In genomic region chr17:59829217-59830006, GRCh38 we compare ENCODE assay signal across 1 cellular context.
TF ChIP-seq lines count a peak whose summit lies in the region.

No MANE protein-coding gene starts in this region.

TF ChIP-seq in HepG2, 621 proteins besides CTCF, POLR2A, EP300 and RAD21 (continued from another document and continues in another):
- TF ChIP-seq, protein P1, sequence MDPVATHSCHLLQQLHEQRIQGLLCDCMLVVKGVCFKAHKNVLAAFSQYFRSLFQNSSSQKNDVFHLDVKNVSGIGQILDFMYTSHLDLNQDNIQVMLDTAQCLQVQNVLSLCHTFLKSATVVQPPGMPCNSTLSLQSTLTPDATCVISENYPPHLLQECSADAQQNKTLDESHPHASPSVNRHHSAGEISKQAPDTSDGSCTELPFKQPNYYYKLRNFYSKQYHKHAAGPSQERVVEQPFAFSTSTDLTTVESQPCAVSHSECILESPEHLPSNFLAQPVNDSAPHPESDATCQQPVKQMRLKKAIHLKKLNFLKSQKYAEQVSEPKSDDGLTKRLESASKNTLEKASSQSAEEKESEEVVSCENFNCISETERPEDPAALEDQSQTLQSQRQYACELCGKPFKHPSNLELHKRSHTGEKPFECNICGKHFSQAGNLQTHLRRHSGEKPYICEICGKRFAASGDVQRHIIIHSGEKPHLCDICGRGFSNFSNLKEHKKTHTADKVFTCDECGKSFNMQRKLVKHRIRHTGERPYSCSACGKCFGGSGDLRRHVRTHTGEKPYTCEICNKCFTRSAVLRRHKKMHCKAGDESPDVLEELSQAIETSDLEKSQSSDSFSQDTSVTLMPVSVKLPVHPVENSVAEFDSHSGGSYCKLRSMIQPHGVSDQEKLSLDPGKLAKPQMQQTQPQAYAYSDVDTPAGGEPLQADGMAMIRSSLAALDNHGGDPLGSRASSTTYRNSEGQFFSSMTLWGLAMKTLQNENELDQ (CRISPR knock-in tag; IDR thresholded peaks at IDR 0.05; ENCODE audit: borderline replicate concordance), result no peak
- TF ChIP-seq ZNF562 (CRISPR knock-in tag; IDR thresholded peaks at IDR 0.05; ENCODE audit: borderline replicate concordance) (no peak), ZNF350 (CRISPR knock-in tag; IDR thresholded peaks at IDR 0.05; ENCODE audit: borderline replicate concordance, low read depth) (no peak), ZNF12 (CRISPR knock-in tag; IDR thresholded peaks at IDR 0.05) (peak; percentile 47; the same call in 1 of the 2 replicates), ARID2 (CRISPR knock-in tag; IDR thresholded peaks at IDR 0.05; ENCODE audit: borderline replicate concordance) (no peak), PRDM15 (CRISPR knock-in tag; IDR thresholded peaks at IDR 0.05) (no peak), ZNF496 (CRISPR knock-in tag; IDR thresholded peaks at IDR 0.05; ENCODE audit: insufficient replicate concordance) (no peak), ZNF44 (CRISPR knock-in tag; IDR thresholded peaks at IDR 0.05) (no peak), HOXA5 (CRISPR knock-in tag; IDR thresholded peaks at IDR 0.05) (no peak), HNRNPH1 (optimal IDR thresholded peaks at IDR 0.05; ENCODE audit: low read depth, low read length) (no peak), ZFP90 (CRISPR knock-in tag; IDR thresholded peaks at IDR 0.05; ENCODE audit: borderline replicate concordance) (no peak), ZBTB43 (CRISPR knock-in tag; conservative IDR thresholded peaks at IDR 0.05) (no peak), PHF8 (CRISPR knock-in tag; IDR thresholded peaks at IDR 0.05) (no peak), GPN1 (CRISPR knock-in tag; IDR thresholded peaks at IDR 0.05; ENCODE audit: borderline replicate concordance) (no peak), WIZ (CRISPR knock-in tag; IDR thresholded peaks at IDR 0.05) (no peak), ZNF83 (CRISPR knock-in tag; IDR thresholded peaks at IDR 0.05; ENCODE audit: borderline replicate concordance) (no peak), ZNF333 (CRISPR knock-in tag; IDR thresholded peaks at IDR 0.05; ENCODE audit: borderline replicate concordance) (no peak), MBD4 (IDR thresholded peaks at IDR 0.05; ENCODE audit: borderline replicate concordance, low read length) (no peak), ZBTB20 (CRISPR knock-in tag; IDR thresholded peaks at IDR 0.05; ENCODE audit: borderline replicate concordance, low read depth) (no peak), RBFOX2 (IDR thresholded peaks at IDR 0.05; ENCODE audit: low read depth, low read length) (peak; percentile 55; the same call in 1 of the 2 replicates), ZNF530 (CRISPR knock-in tag; IDR thresholded peaks at IDR 0.05; ENCODE audit: low read depth) (no peak), SNAI1 (CRISPR knock-in tag; IDR thresholded peaks at IDR 0.05; ENCODE audit: borderline replicate concordance) (no peak), ZNF274 (CRISPR knock-in tag; IDR thresholded peaks at IDR 0.05) (no peak), HNF4A (CRISPR knock-in tag; IDR thresholded peaks at IDR 0.05) (peak; percentile 58), SKI (IDR thresholded peaks at IDR 0.05; ENCODE audit: partially characterized antibody) (no peak), ZNF33A (CRISPR knock-in tag; IDR thresholded peaks at IDR 0.05; ENCODE audit: borderline replicate concordance) (no peak), TBL1XR1 (IDR thresholded peaks at IDR 0.05; ENCODE audit: borderline replicate concordance, low read length, partially characterized antibody) (no peak), FUBP1 (CRISPR knock-in tag; IDR thresholded peaks at IDR 0.05; ENCODE audit: borderline replicate concordance) (no peak), ONECUT2 (CRISPR knock-in tag; IDR thresholded peaks at IDR 0.05) (no peak), DR1 (CRISPR knock-in tag; IDR thresholded peaks at IDR 0.05) (no peak), PHF20 (CRISPR knock-in tag; IDR thresholded peaks at IDR 0.05) (no peak), ZNF614 (CRISPR knock-in tag; IDR thresholded peaks at IDR 0.05; ENCODE audit: borderline replicate concordance) (no peak; the same call in 1 of the 2 replicates), ZNF720 (CRISPR knock-in tag; IDR thresholded peaks at IDR 0.05) (no peak), ZSCAN21 (CRISPR knock-in tag; IDR thresholded peaks at IDR 0.05; ENCODE audit: borderline replicate concordance) (no peak)
- TF ChIP-seq, protein P2, sequence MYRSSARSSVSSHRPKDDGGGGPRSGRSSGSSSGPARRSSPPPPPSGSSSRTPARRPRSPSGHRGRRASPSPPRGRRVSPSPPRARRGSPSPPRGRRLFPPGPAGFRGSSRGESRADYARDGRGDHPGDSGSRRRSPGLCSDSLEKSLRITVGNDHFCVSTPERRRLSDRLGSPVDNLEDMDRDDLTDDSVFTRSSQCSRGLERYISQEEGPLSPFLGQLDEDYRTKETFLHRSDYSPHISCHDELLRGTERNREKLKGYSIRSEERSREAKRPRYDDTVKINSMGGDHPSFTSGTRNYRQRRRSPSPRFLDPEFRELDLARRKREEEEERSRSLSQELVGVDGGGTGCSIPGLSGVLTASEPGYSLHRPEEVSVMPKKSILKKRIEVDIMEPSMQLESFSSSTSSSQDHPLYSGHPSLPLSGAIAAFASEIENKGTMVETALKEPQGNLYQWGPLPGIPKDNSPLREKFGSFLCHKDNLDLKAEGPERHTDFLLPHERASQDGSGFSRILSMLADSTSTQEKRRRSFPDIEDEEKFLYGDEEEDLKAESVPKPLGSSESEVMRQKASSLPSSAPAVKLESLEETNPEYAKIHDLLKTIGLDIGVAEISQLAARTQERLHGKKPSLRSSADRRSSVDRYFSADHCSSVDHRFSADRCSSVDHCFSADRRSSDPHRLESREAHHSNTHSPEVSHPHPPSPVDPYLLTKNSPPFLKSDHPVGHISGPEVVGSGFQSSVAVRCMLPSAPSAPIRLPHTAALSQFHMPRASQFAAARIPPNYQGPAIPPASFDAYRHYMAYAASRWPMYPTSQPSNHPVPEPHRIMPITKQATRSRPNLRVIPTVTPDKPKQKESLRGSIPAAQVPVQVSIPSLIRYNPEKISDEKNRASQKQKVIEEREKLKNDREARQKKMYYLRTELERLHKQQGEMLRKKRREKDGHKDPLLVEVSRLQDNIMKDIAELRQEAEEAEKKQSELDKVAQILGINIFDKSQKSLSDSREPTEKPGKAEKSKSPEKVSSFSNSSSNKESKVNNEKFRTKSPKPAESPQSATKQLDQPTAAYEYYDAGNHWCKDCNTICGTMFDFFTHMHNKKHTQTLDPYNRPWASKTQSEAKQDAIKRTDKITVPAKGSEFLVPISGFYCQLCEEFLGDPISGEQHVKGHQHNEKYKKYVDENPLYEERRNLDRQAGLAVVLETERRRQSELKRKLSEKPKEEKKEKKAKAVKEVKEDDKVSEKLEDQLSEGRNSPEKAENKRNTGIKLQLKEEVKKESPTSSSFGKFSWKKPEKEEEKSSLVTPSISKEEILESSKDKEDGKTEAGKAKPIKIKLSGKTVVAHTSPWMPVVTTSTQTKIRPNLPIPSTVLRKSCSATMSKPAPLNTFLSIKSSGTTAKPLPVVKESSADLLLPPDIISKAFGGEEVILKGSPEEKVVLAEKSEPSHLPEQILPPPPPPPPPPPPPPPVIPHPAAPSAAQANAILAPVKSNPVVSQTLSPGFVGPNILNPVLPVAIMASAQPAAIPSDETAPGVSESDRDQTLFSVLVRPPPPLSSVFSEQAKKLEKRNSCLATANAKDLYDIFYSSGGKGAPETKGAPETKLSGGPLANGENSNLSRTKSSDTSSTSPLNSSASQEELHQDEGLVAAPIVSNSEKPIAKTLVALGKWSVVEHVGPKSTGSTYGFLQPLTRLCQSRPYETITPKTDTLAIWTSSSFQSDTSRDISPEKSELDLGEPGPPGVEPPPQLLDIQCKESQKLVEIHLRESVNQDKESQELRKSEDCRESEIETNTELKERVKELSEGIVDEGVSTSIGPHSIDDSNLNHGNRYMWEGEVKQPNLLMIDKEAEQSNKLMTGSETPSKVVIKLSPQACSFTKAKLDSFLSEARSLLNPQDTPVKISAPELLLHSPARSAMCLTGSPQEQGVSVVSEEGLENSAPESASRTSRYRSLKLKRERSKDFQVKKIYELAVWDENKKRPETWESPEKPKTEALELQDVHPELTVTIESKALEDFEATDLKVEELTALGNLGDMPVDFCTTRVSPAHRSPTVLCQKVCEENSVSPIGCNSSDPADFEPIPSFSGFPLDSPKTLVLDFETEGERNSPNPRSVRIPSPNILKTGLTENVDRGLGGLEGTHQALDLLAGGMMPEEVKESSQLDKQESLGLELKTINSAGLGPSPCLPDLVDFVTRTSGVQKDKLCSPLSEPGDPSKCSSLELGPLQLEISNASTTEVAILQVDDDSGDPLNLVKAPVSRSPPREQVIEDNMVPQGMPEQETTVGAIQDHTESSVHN (CRISPR knock-in tag; IDR thresholded peaks at IDR 0.05), result no peak
- TF ChIP-seq, protein P3, sequence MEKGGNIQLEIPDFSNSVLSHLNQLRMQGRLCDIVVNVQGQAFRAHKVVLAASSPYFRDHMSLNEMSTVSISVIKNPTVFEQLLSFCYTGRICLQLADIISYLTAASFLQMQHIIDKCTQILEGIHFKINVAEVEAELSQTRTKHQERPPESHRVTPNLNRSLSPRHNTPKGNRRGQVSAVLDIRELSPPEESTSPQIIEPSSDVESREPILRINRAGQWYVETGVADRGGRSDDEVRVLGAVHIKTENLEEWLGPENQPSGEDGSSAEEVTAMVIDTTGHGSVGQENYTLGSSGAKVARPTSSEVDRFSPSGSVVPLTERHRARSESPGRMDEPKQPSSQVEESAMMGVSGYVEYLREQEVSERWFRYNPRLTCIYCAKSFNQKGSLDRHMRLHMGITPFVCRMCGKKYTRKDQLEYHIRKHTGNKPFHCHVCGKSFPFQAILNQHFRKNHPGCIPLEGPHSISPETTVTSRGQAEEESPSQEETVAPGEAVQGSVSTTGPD (CRISPR knock-in tag; IDR thresholded peaks at IDR 0.05), result no peak
- TF ChIP-seq, protein P4, sequence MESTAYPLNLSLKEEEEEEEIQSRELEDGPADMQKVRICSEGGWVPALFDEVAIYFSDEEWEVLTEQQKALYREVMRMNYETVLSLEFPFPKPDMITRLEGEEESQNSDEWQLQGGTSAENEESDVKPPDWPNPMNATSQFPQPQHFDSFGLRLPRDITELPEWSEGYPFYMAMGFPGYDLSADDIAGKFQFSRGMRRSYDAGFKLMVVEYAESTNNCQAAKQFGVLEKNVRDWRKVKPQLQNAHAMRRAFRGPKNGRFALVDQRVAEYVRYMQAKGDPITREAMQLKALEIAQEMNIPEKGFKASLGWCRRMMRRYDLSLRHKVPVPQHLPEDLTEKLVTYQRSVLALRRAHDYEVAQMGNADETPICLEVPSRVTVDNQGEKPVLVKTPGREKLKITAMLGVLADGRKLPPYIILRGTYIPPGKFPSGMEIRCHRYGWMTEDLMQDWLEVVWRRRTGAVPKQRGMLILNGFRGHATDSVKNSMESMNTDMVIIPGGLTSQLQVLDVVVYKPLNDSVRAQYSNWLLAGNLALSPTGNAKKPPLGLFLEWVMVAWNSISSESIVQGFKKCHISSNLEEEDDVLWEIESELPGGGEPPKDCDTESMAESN (CRISPR knock-in tag; conservative IDR thresholded peaks at IDR 0.05), result no peak
- TF ChIP-seq, protein P5, sequence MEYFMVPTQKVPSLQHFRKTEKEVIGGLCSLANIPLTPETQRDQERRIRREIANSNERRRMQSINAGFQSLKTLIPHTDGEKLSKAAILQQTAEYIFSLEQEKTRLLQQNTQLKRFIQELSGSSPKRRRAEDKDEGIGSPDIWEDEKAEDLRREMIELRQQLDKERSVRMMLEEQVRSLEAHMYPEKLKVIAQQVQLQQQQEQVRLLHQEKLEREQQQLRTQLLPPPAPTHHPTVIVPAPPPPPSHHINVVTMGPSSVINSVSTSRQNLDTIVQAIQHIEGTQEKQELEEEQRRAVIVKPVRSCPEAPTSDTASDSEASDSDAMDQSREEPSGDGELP (IDR thresholded peaks at IDR 0.05; ENCODE audit: borderline replicate concordance, low read depth), result peak; percentile 31; the same call in 1 of the 2 replicates
